ENCODE assay signal across 29 cellular contexts in genomic region chr3:145785650-145786049, GRCh38.
"Had no signal": no experiment of that assay in that cellular context is flagged by ENCODE, and none has a peak within 500 bp of the region (broad histone marks: within the 10 kb centered on the region; RNA-seq: fewer than 3 reads in every experiment).

No MANE protein-coding gene starts in this region.

- H3K36me3 ChIP-seq: adrenal gland, brain microvascular endothelial cell, colonic mucosa, esophagus squamous epithelium, gastroesophageal sphincter, heart right ventricle had no signal

- H3K4me3 ChIP-seq: adrenal gland, colonic mucosa, esophagus squamous epithelium, gastroesophageal sphincter, heart right ventricle had no signal

- H3K9me3 ChIP-seq: colonic mucosa, esophagus squamous epithelium, gastroesophageal sphincter had no signal

- ATAC-seq: activated CD4-positive, alpha-beta T cell treated with anti-CD3 and anti-CD28 coated beads for 36 hours; activated CD8-positive, alpha-beta memory T cell treated with anti-CD3 and anti-CD28 coated beads, Interleukin-2, amount 10 ng/mL, durations not matched to agents 7 days and 5 days; activated CD8-positive, alpha-beta T cell treated with anti-CD3 and anti-CD28 coated beads, Interleukin-2, amount 10 ng/mL, durations not matched to agents 7 days and 5 days; activated naive CD8-positive, alpha-beta T cell treated with anti-CD3 and anti-CD28 coated beads, Interleukin-2, amount 50 U/mL, for 24 hours; gastroesophageal sphincter; heart right ventricle had no signal

- DNase-seq: activated CD4-positive, alpha-beta memory T cell treated with anti-CD3 and anti-CD28 coated beads for 36 hours; activated CD4-positive, alpha-beta T cell treated with anti-CD3 and anti-CD28 coated beads for 36 hours; activated CD4-positive, alpha-beta T cell treated with anti-CD3 and anti-CD28 coated beads, Interleukin-2, amount 10 ng/mL, durations not matched to agents 24 days and 14 days; activated CD4-positive, CD25-positive, alpha-beta regulatory T cell; activated CD4-positive, CD25-positive, alpha-beta regulatory T cell treated with anti-CD3 and anti-CD28 coated beads, Interleukin-2, amount 50 U/mL, for 72 hours; activated CD8-positive, alpha-beta memory T cell treated with anti-CD3 and anti-CD28 coated beads, Interleukin-2, amount 10 ng/mL, durations not matched to agents 7 days and 5 days; activated CD8-positive, alpha-beta memory T cell treated with anti-CD3 and anti-CD28 coated beads, Interleukin-2, amount 50 U/mL, for 4 hours; activated CD8-positive, alpha-beta T cell treated with anti-CD3 and anti-CD28 coated beads, Interleukin-2, amount 10 ng/mL, durations not matched to agents 7 days and 5 days; activated effector memory CD4-positive, alpha-beta T cell treated with anti-CD3 and anti-CD28 coated beads, Interleukin-2, amount 50 U/mL, for 16 hours; activated naive CD4-positive, alpha-beta T cell treated with anti-CD3 and anti-CD28 coated beads for 36 hours; activated naive CD8-positive, alpha-beta T cell treated with anti-CD3 and anti-CD28 coated beads for 36 hours; activated naive CD8-positive, alpha-beta T cell treated with anti-CD3 and anti-CD28 coated beads, Interleukin-2, amount 50 U/mL, for 24 hours; activated T-cell treated with anti-CD3 and anti-CD28 coated beads, Interleukin-2, amount 50 U/mL, for 1 hour; activated T-cell treated with anti-CD3 and anti-CD28 coated beads, Interleukin-2, amount 50 U/mL, for 48 hours; adrenal gland; anterior cingulate cortex; brain microvascular endothelial cell; colonic mucosa; effector CD8-positive, alpha-beta T cell; esophagus squamous epithelium; foreskin melanocyte; heart right ventricle; hippocampal formation; T-helper 2 cell had no signal

- H3K4me1 ChIP-seq: adrenal gland, colonic mucosa, esophagus squamous epithelium, gastroesophageal sphincter, heart right ventricle had no signal

- H3K27ac ChIP-seq: adrenal gland, brain microvascular endothelial cell, colonic mucosa, epithelial cell of prostate, esophagus squamous epithelium, gastroesophageal sphincter, heart right ventricle had no signal

- FAIRE-seq: astrocyte, bronchial epithelial cell, endothelial cell of umbilical vein had no signal

- H3K27me3 ChIP-seq: adrenal gland, brain microvascular endothelial cell, colonic mucosa, esophagus squamous epithelium, gastroesophageal sphincter, heart right ventricle had no signal
